8 cellular contexts compared by ENCODE assay signal in the genomic region with DNA sequence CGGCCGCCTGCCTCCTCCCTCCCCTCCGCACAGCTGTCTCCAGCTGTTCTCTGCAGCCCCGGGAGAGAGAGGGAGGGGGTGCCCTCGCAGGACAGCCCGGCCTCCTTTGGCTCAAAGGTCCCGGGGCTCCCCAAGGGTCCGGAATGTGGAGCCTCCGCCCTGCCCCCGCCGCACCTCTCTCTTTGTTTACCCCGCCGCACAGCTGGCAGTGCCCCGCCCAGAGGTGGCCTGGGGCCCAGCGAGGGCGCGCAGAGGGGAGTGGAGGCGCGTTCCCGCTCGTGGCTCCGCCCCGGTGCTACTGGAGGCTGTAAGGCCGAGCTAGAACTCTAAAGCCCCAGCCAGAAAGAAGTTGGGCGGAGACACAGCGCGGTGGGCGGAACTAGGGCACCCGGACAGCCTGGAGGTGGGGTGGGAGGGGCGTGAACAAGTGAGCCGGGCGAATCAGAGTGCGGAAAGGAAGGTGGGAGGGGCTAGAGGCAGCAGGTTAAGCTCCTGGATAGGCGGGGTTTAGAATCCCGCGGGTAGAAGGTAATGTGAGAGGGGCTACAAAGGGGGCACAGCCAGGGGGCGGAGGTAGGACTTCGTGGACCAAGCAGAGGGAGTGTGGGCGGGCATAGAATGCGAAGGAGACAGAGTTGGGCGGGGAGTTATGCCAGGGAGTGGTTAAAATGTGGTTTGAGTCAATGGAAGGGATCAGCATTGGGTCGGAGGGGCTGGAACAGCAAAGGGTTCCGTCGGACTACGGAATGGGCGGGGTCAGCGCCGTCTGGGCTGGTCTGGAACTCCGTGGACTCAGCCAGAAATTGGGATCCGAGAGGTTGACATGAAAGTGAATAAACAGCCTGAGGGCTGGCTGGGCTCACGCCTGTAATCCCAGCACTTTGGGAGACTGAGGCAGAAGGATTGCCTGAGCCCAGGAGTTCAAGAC. TPM values are rescaled to one million over a fixed set of nuclear protein-coding genes. Genes with fewer than 3 reads are reported as not detected.
DNase-seq lines count a peak whose midpoint lies in the region; ATAC-seq and FAIRE-seq lines count a peak whose summit lies in the region.

No MANE protein-coding gene starts in this region.

- H3K4me3 Mint-ChIP-seq in dendritic cell treated with granulocyte-macrophage colony-stimulating factor and Interleukin-4, amounts not matched to agents 40 ng/mL and 50 ng/mL, for 4 days, result peak overlapping the region; percentile 82

- peaks cover 95% of the 10 kb centered on the region for H3K27me3 Mint-ChIP-seq in dendritic cell treated with granulocyte-macrophage colony-stimulating factor and Interleukin-4, amounts not matched to agents 40 ng/mL and 50 ng/mL, for 4 days

- H3K27ac Mint-ChIP-seq in dendritic cell treated with granulocyte-macrophage colony-stimulating factor and Interleukin-4, amounts not matched to agents 40 ng/mL and 50 ng/mL, for 4 days, result peak overlapping the region; percentile 49

- peaks cover 85% of the 10 kb centered on the region for H3K4me1 Mint-ChIP-seq in dendritic cell treated with granulocyte-macrophage colony-stimulating factor and Interleukin-4, amounts not matched to agents 40 ng/mL and 50 ng/mL, for 4 days (ENCODE audit: low read depth)

- DNase-seq in AG20443 (ENCODE audit: low spot score) (peak; percentile 95), GM19239 (ENCODE audit: insufficient read length, low spot score) (peak; percentile 96), NCI-H526 treated with DMSO at 0.1 percent for 48 hours (lab: John Stamatoyannopoulos, UW) (peak; percentile 98), left lobe of liver (ENCODE audit: low spot score) (peak; percentile 98)
- DNase-seq in activated CD4-positive, alpha-beta T cell treated with anti-CD3 and anti-CD28 coated beads, Interleukin-2, amount 50 U/mL, for 1 hour, result peak; percentile 98
- peak; percentile 98 for DNase-seq in stimulated activated CD4-positive, alpha-beta T cell treated with anti-CD3 and anti-CD28 coated beads, Interleukin-2, amount 100 ng/mL, for 4 hours (ENCODE audit: low read depth)

- intact Hi-C loops in dendritic cell treated with granulocyte-macrophage colony-stimulating factor and Interleukin-4, amounts not matched to agents 40 ng/mL and 50 ng/mL, for 4 days (cut with micrococcal nuclease), result loop anchor here (1.0 to 5.0 kb wide), 3 partner anchors 9 to 142 kb away; no protein-coding TSS in a partner anchor

- no peaks in the 10 kb centered on the region for H3K9me3 Mint-ChIP-seq in dendritic cell treated with granulocyte-macrophage colony-stimulating factor and Interleukin-4, amounts not matched to agents 40 ng/mL and 50 ng/mL, for 4 days

- peaks cover 4% of the 10 kb centered on the region for H3K36me3 Mint-ChIP-seq in dendritic cell treated with granulocyte-macrophage colony-stimulating factor and Interleukin-4, amounts not matched to agents 40 ng/mL and 50 ng/mL, for 4 days (ENCODE audit: low read depth)

- ATAC-seq in HG03439 (IDR thresholded peaks at IDR 0.05; ENCODE audit: unreplicated experiment), result peak; percentile 62
- peak; percentile 82 for ATAC-seq in left lobe of liver

- FAIRE-seq in GM19239 (lab: Jason Lieb, UNC), result peak; percentile 97

RNA-seq across cellular contexts. Expression of a gene that starts 2.8 kb away (rescaled TPM):
- 41.6 TPM for total RNA-seq in left lobe of liver

RNA-seq across cellular contexts. Expression of a gene that starts 27.3 kb away (rescaled TPM):
- total RNA-seq in left lobe of liver, result 15.2 TPM

Comparison
In these comparisons a context has a peak if more than half of its experiments do, and no peak if none do; other contexts are left out.
1. Peak in every context shown above with its lines: DNase-seq and ATAC-seq.